In genomic region chr7:70598976-70599375, GRCh38 we compare ENCODE assay signal across 2 cellular contexts.
TF ChIP-seq lines count a peak whose summit lies in the region.

No MANE protein-coding gene starts in this region.

TF ChIP-seq in liver, 16 proteins besides CTCF, POLR2A, EP300 and RAD21 (continued from another document):
- TF ChIP-seq REST (IDR thresholded peaks at IDR 0.05) = no peak
- no peak for TF ChIP-seq JUND (IDR thresholded peaks at IDR 0.05)
- no peak for TF ChIP-seq FOXA1 (IDR thresholded peaks at IDR 0.05)
- no peak for TF ChIP-seq RXRA (IDR thresholded peaks at IDR 0.05)
- no peak for TF ChIP-seq GABPA (IDR thresholded peaks at IDR 0.05 in 1 of 2, conservative IDR thresholded peaks at IDR 0.05 in 1 of 2)
- TF ChIP-seq FOXA2 (IDR thresholded peaks at IDR 0.05) = no peak
- TF ChIP-seq EGR1 (IDR thresholded peaks at IDR 0.05; ENCODE audit: low read depth in 2 of 2) = no peak
- no peak for TF ChIP-seq HNF4A (conservative IDR thresholded peaks at IDR 0.05)
- no peak for TF ChIP-seq TAF1 (conservative IDR thresholded peaks at IDR 0.05)
- TF ChIP-seq MAX (IDR thresholded peaks at IDR 0.05) = no peak
- TF ChIP-seq YY1 (IDR thresholded peaks at IDR 0.05) = no peak
- no peak for TF ChIP-seq NR2F2 (IDR thresholded peaks at IDR 0.05)
- no peak for TF ChIP-seq ZBTB33 (IDR thresholded peaks at IDR 0.05)
TF ChIP-seq in liver: peak in this region for 0.

TF ChIP-seq in HepG2, 621 proteins besides CTCF, POLR2A, EP300 and RAD21 (continued from another document):
- TF ChIP-seq ZNF280D (CRISPR knock-in tag; IDR thresholded peaks at IDR 0.05) (no peak), MIXL1 (CRISPR knock-in tag; IDR thresholded peaks at IDR 0.05) (no peak), ZNF589 (CRISPR knock-in tag; conservative IDR thresholded peaks at IDR 0.05) (no peak), MTA3 (CRISPR knock-in tag; IDR thresholded peaks at IDR 0.05) (no peak), ZNF775 (CRISPR knock-in tag; IDR thresholded peaks at IDR 0.05; ENCODE audit: borderline replicate concordance) (no peak), GZF1 (CRISPR knock-in tag; IDR thresholded peaks at IDR 0.05) (no peak), ZNF646 (CRISPR knock-in tag; IDR thresholded peaks at IDR 0.05) (no peak), ZNF513 (CRISPR knock-in tag; conservative IDR thresholded peaks at IDR 0.05) (no peak), HHEX (CRISPR knock-in tag; IDR thresholded peaks at IDR 0.05) (no peak), PRDM15 (CRISPR knock-in tag; IDR thresholded peaks at IDR 0.05) (no peak), ARID3A (IDR thresholded peaks at IDR 0.05; ENCODE audit: low read depth, low read length) (no peak), ZMYM4 (CRISPR knock-in tag; IDR thresholded peaks at IDR 0.05) (no peak), HNRNPUL1 (IDR thresholded peaks at IDR 0.05; ENCODE audit: low read depth, low read length) (no peak), SMC3 (IDR thresholded peaks at IDR 0.05; ENCODE audit: low read length) (no peak)
